Comparison of ENCODE assay signal across 8 cellular contexts in genomic region chr1:10474613-10475507, GRCh38. TPM values are rescaled to one million over a fixed set of nuclear protein-coding genes. Genes with fewer than 3 reads are reported as not detected.
A peak's percentile ranks its signal among the peaks of the same experiment; 100 is the strongest.
DNase-seq lines count a peak whose midpoint lies in the region; ATAC-seq and TF ChIP-seq lines count a peak whose summit lies in the region.

Gene PEX14, plus strand, starts transcription at chr1:10474950. Its CDS starts 17 bp downstream, at chr1:10474967.

- TF ChIP-seq CTCF in GM12865 (IDR thresholded peaks at IDR 0.05; ENCODE audit: insufficient read depth, low read depth, low read length, missing control alignments) (no peak), ascending aorta (IDR thresholded peaks at IDR 0.05) (no peak), uterus (IDR thresholded peaks at IDR 0.05) (peak in 1 of 4 experiments; percentile 8)

- DNase-seq in GM12865 (ENCODE audit: low read depth) = peak; percentile 93
- DNase-seq in NCI-H1694 treated with DMSO at 0.1 percent for 48 hours (lab: John Stamatoyannopoulos, UW) = peak; percentile 74
- peak; percentile 53 to 91 for DNase-seq in ascending aorta (ENCODE audit: low spot score in 2 of 2)
- DNase-seq in hepatic stellate cell (ENCODE audit: low spot score) = peak; percentile 94
- peak; percentile 89 for DNase-seq in putamen (ENCODE audit: low spot score)
- DNase-seq in uterus = peak; percentile 74 to 80

- no peaks in the 10 kb centered on the region for H3K9me3 ChIP-seq in ascending aorta
- no peaks in the 10 kb centered on the region for H3K9me3 ChIP-seq in uterus

- H3K36me3 ChIP-seq in ascending aorta = no peaks in the 10 kb centered on the region
- no peaks in the 10 kb centered on the region for H3K36me3 ChIP-seq in uterus

- peak within 1 kb of the TSS; percentile 68 to 69 for H3K27ac ChIP-seq in ascending aorta
- H3K27ac ChIP-seq in uterus = peak within 1 kb of the TSS; percentile 70 to 85

- peak within 1 kb of the TSS; percentile 83 for H3K4me3 ChIP-seq in GM12865 (ENCODE audit: low read depth, low read length)
- peak within 1 kb of the TSS; percentile 75 to 87 for H3K4me3 ChIP-seq in ascending aorta
- H3K4me3 ChIP-seq in uterus = peak within 1 kb of the TSS; percentile 65 to 92

- intact Hi-C loops in T-helper 2 cell treated with Interferon-gamma antibody and Interleukin-4, amounts not matched to agents 100 ng/mL and 5 ng/mL, for 36 hours (cut with micrococcal nuclease) = loop anchor here (1.0 to 5.0 kb wide), 5 partner anchors 36 to 1507 kb away; partner anchors contain the start of genes CTNNBIP1, MFN2 and UBE4B
- intact Hi-C loops in ascending aorta (cut with DNase I) = loop anchor here (2.0 kb wide), 1 partner anchor 76 kb away; the partner anchor contains the start of gene PGD
- intact Hi-C loops in uterus (cut with DNase I; ENCODE audit: low total_unique reads) = no loop called here

- peaks cover 11 to 22% of the 10 kb centered on the region in 2 donors for H3K4me1 ChIP-seq in ascending aorta
- H3K4me1 ChIP-seq in uterus = no peaks in the 10 kb centered on the region

- TF ChIP-seq POLR2A in uterus (IDR thresholded peaks at IDR 0.05) = peak in 1 of 2 donors; percentile 32

- ATAC-seq in HG02840 (IDR thresholded peaks at IDR 0.05; ENCODE audit: low FRiP score, unreplicated experiment) = peak; percentile 45

- H3K27me3 ChIP-seq in ascending aorta (no peaks in the 10 kb centered on the region), uterus (no peaks in the 10 kb centered on the region)

RNA-seq across cellular contexts. Expression of gene PEX14, which starts in this region (rescaled TPM):
- 22.7 and 23.6 TPM in 2 replicates for total RNA-seq in T-helper 2 cell treated with Interferon-gamma antibody and Interleukin-4, amounts not matched to agents 100 ng/mL and 5 ng/mL, for 36 hours
- total RNA-seq in ascending aorta (10.6 TPM), uterus (10 to 100 TPM in 1 of 4 donors, 1 to 10 TPM in 3; 2.0 to 21.9 (median 5.3) TPM)

Comparison
In these comparisons a context has a peak if more than half of its experiments do, and no peak if none do; other contexts are left out.
1. Peak in every context shown above with its lines: DNase-seq, ATAC-seq, H3K4me3 ChIP-seq and H3K27ac ChIP-seq.